Comparison of ENCODE assay signal across 1 cellular context in genomic region chr10:43293677-43294057, GRCh38.
TF ChIP-seq lines count a peak whose summit lies in the region.

No MANE protein-coding gene starts in this region.

TF ChIP-seq in HCT116, 20 proteins besides CTCF, POLR2A, EP300 and RAD21 (continued from another document):
- TF ChIP-seq REST (IDR thresholded peaks at IDR 0.05; ENCODE audit: low read depth), result no peak
